Comparison of ENCODE assay signal across 8 cellular contexts in the genomic region with DNA sequence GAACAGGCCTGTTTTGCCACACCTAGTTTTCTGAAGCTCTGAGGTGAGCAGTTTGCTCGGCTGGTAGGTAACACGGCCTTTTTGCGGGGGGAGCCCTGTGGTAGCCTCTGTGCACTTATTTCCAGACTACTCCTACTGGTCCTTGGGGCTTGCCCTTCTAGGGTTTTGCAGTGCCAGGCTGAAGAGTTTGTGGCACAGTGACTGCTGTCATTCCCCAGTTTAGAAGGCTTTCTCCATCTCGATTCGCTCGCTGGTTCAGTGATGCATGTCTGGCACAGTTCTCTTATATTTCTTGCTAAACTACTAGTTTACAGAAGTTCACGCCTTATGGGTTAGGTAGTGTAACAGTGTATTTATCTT. TPM values are rescaled to one million over a fixed set of nuclear protein-coding genes. Genes with fewer than 3 reads are reported as not detected.
DNase-seq lines count a peak whose midpoint lies in the region; ATAC-seq and TF ChIP-seq lines count a peak whose summit lies in the region.

No MANE protein-coding gene starts in this region.

- H3K36me3 ChIP-seq in spleen, result no peaks in the 10 kb centered on the region

- H3K4me1 ChIP-seq in spleen, result peaks cover 10 to 45% (median 21%) of the 10 kb centered on the region in 6 donors

- H3K27ac Mint-ChIP-seq in IgD-negative memory B cell, result peak overlapping the region; percentile 86 to 98 (median 97)
- H3K27ac Mint-ChIP-seq in activated CD4-positive, alpha-beta memory T cell treated with anti-CD3 and anti-CD28 coated beads, Interleukin-2, amount 10 ng/mL, durations not matched to agents 7 days and 5 days, result peak overlapping the region; percentile 98

- peaks cover 14 to 20% (median 19%) of the 10 kb centered on the region in 3 donors for H3K4me1 Mint-ChIP-seq in IgD-negative memory B cell
- H3K4me1 Mint-ChIP-seq in activated CD4-positive, alpha-beta memory T cell treated with anti-CD3 and anti-CD28 coated beads, Interleukin-2, amount 10 ng/mL, durations not matched to agents 7 days and 5 days, result peaks cover 49% of the 10 kb centered on the region

- H3K27me3 ChIP-seq in spleen (replicated peaks in 1 of 7), result no peaks in the 10 kb centered on the region

- no peaks in the 10 kb centered on the region for H3K9me3 Mint-ChIP-seq in IgD-negative memory B cell
- no peaks in the 10 kb centered on the region for H3K9me3 Mint-ChIP-seq in activated CD4-positive, alpha-beta memory T cell treated with anti-CD3 and anti-CD28 coated beads, Interleukin-2, amount 10 ng/mL, durations not matched to agents 7 days and 5 days

- peak overlapping the region; percentile 57 to 89 (median 63) for H3K4me3 ChIP-seq in spleen

- peak overlapping the region in 6 of 8 donors; percentile 73 to 93 (median 88) for H3K27ac ChIP-seq in spleen

- intact Hi-C loops in spleen (cut with DNase I; ENCODE audit: low total_unique reads), result no loop called here

- in situ Hi-C loops in Caki2 (cut with HindIII; ENCODE audit: low pct_unique_long_range_greater_than_20kb, low sequenced_read_pairs), result no loop called here

- ATAC-seq in HG02610 (IDR thresholded peaks at IDR 0.05; ENCODE audit: unreplicated experiment), result no peak

- 21 to 35% (median 24%) methylated on average over 7 of the region's 7 CpGs for WGBS in spleen, 5 donors

- TF ChIP-seq POLR2A in spleen (IDR thresholded peaks at IDR 0.05), result no peak

- peak overlapping the region; percentile 93 to 98 (median 98) for H3K4me3 Mint-ChIP-seq in IgD-negative memory B cell
- H3K4me3 Mint-ChIP-seq in activated CD4-positive, alpha-beta memory T cell treated with anti-CD3 and anti-CD28 coated beads, Interleukin-2, amount 10 ng/mL, durations not matched to agents 7 days and 5 days, result peak overlapping the region; percentile 99

- H3K27me3 Mint-ChIP-seq in IgD-negative memory B cell, result no peaks in the 10 kb centered on the region
- no peaks in the 10 kb centered on the region for H3K27me3 Mint-ChIP-seq in activated CD4-positive, alpha-beta memory T cell treated with anti-CD3 and anti-CD28 coated beads, Interleukin-2, amount 10 ng/mL, durations not matched to agents 7 days and 5 days

- no peak for TF ChIP-seq CTCF in spleen (IDR thresholded peaks at IDR 0.05 in 8 of 11, conservative IDR thresholded peaks at IDR 0.05 in 3 of 11)

- H3K9me3 ChIP-seq in spleen, result no peaks in the 10 kb centered on the region

- H3K36me3 Mint-ChIP-seq in IgD-negative memory B cell, result peaks cover 3% of the 10 kb centered on the region
- peaks cover 35% of the 10 kb centered on the region for H3K36me3 Mint-ChIP-seq in activated CD4-positive, alpha-beta memory T cell treated with anti-CD3 and anti-CD28 coated beads, Interleukin-2, amount 10 ng/mL, durations not matched to agents 7 days and 5 days (ENCODE audit: low read depth)

- POLR2A ChIA-PET in activated CD4-positive, alpha-beta memory T cell treated with anti-CD3 and anti-CD28 coated beads, Interleukin-2, amount 10 ng/mL, durations not matched to agents 7 days and 5 days (lab: Charles Lee), result interaction anchor here (1.0 to 2.1 kb wide), 26 partner anchors 9 to 1830 kb away, joined by 3 to 43 read pairs (median 6); partner anchors contain the start of genes FAS, IFIT1, IFIT5 and LIPA

- CTCF ChIA-PET in activated CD4-positive, alpha-beta memory T cell treated with anti-CD3 and anti-CD28 coated beads, Interleukin-2, amount 10 ng/mL, durations not matched to agents 7 days and 5 days (lab: Charles Lee), result interaction anchor here (1.4 to 1.6 kb wide), 4 partner anchors 35 to 310 kb away, joined by 4 to 7 read pairs (median 6); partner anchors contain the start of gene IFIT1

- DNase-seq in Caki2 (ENCODE audit: low read depth) (peak; percentile 27), glomerular visceral epithelial cell (ENCODE audit: extremely low spot score) (peak; percentile 28), spleen (no peak), SHP77 treated with DMSO at 0.1 percent for 48 hours (lab: John Stamatoyannopoulos, UW) (no peak), NCI-H2029 (lab: John Stamatoyannopoulos, UW) (no peak)
- DNase-seq in activated CD4-positive, alpha-beta memory T cell treated with anti-CD3 and anti-CD28 coated beads, Interleukin-2, amount 10 ng/mL, durations not matched to agents 7 days and 5 days, result peak; percentile 40

RNA-seq across cellular contexts. Expression of gene KIF20B, which starts 0.7 kb away (rescaled TPM):
- total RNA-seq in Caki2 (2014; rRNA removed; shearing (Covaris generic); ENCODE audit: low replicate concordance), result 9.3 and 11.8 TPM in 2 replicates
- 28.8 TPM for polyA plus RNA-seq in IgD-negative memory B cell
- 10 to 100 TPM; 82.1 to 83.5 TPM for total RNA-seq in activated CD4-positive, alpha-beta memory T cell treated with anti-CD3 and anti-CD28 coated beads, Interleukin-2, amount 10 ng/mL, durations not matched to agents 7 days and 5 days
- total RNA-seq in spleen, result 10 to 100 TPM in 4 of 7 donors, 1 to 10 TPM in 3; 7.1 to 14.6 (median 12.1) TPM
- polyA plus RNA-seq in spleen, result 1 to 10 TPM; 2.4 to 3.2 (median 2.6) TPM

RNA-seq across cellular contexts. Expression of gene PANK1, which starts 57.1 kb away (rescaled TPM):
- 2.8 and 4.5 TPM in 2 replicates for total RNA-seq in Caki2 (2014; rRNA removed; shearing (Covaris generic); ENCODE audit: low replicate concordance)
- polyA plus RNA-seq in IgD-negative memory B cell (0.86 TPM), spleen (1 to 10 TPM in 1 of 3 donors, under 1 TPM in 2; 0.37 to 1.2 (median 0.96) TPM)
- total RNA-seq in activated CD4-positive, alpha-beta memory T cell treated with anti-CD3 and anti-CD28 coated beads, Interleukin-2, amount 10 ng/mL, durations not matched to agents 7 days and 5 days, result 1 to 10 TPM; 4.7 to 6.1 TPM
- 1 to 10 TPM; 1.6 to 6.2 (median 1.9) TPM for total RNA-seq in spleen

Comparison
In these comparisons a context has a peak if more than half of its experiments do, and no peak if none do; other contexts are left out.
1. DNase-seq: peak in Caki2 (single experiment), activated CD4-positive, alpha-beta memory T cell treated with anti-CD3 and anti-CD28 coated beads, Interleukin-2, amount 10 ng/mL, durations not matched to agents 7 days and 5 days (single experiment) and glomerular visceral epithelial cell (single experiment); none in spleen (single experiment), SHP77 treated with DMSO at 0.1 percent for 48 hours (single experiment) and NCI-H2029 (single experiment).